In the genomic region with DNA sequence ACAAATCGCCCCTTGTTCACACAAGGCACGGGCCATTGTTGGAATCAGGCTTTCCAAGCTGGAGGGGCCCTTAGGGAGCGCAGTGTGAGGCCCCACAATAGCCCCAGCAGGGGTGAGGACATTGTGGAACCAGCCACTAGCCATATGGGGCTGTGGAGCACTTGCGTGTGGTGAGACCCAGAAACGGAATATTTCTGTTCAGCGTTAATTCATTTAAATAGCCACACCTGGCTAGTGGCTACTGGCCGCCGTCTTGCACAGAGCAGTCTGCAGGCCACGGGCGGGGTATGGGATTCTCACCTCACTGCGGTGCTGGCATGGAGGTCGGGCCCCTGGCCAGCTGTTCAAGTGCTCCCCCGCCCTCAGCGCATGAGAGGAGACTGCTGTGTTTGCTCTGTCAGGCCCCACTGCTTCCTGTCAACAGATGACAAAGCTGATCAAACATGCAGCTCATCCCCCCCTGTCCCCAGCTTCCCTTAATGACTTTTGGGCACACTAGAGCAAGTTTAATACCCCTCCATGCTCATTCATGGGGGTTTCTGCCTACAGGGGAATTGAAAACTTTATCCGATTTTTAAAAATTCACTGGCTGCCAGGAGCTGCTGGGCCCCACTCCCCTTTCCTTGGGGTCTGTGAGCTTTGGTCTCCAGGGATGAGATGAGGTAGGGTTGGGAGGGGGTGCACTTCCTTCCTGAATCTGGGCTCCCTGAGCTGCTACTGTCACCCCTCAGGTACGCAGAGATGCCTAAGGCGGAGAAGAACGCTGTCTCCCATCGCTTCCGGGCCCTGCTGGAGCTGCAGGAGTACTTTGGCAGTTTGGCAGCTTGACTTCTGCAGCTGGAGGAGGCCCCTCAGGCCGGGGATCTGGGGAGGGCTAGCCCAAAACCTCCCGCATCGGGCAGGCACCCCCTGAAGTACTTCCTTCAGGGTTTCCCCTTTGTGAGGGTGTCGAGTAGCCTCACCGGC, we compare ENCODE assay signal across 1 cellular context.
A peak's percentile ranks its signal among the peaks of the same experiment; 100 is the strongest.
TF ChIP-seq lines count a peak whose summit lies in the region.

No MANE protein-coding gene starts in this region.

TF ChIP-seq in HepG2, 621 proteins besides CTCF, POLR2A, EP300 and RAD21 (continued from another document and continues in another):
- TF ChIP-seq, protein P1, sequence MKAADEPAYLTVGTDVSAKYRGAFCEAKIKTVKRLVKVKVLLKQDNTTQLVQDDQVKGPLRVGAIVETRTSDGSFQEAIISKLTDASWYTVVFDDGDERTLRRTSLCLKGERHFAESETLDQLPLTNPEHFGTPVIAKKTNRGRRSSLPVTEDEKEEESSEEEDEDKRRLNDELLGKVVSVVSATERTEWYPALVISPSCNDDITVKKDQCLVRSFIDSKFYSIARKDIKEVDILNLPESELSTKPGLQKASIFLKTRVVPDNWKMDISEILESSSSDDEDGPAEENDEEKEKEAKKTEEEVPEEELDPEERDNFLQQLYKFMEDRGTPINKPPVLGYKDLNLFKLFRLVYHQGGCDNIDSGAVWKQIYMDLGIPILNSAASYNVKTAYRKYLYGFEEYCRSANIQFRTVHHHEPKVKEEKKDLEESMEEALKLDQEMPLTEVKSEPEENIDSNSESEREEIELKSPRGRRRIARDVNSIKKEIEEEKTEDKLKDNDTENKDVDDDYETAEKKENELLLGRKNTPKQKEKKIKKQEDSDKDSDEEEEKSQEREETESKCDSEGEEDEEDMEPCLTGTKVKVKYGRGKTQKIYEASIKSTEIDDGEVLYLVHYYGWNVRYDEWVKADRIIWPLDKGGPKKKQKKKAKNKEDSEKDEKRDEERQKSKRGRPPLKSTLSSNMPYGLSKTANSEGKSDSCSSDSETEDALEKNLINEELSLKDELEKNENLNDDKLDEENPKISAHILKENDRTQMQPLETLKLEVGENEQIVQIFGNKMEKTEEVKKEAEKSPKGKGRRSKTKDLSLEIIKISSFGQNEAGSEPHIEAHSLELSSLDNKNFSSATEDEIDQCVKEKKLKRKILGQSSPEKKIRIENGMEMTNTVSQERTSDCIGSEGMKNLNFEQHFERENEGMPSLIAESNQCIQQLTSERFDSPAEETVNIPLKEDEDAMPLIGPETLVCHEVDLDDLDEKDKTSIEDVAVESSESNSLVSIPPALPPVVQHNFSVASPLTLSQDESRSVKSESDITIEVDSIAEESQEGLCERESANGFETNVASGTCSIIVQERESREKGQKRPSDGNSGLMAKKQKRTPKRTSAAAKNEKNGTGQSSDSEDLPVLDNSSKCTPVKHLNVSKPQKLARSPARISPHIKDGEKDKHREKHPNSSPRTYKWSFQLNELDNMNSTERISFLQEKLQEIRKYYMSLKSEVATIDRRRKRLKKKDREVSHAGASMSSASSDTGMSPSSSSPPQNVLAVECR (CRISPR knock-in tag; IDR thresholded peaks at IDR 0.05; ENCODE audit: borderline replicate concordance), result peak; percentile 99
- peak; percentile 53; the same call in 1 of the 2 replicates for TF ChIP-seq ZNF446 (CRISPR knock-in tag; IDR thresholded peaks at IDR 0.05)
- TF ChIP-seq, protein P2, sequence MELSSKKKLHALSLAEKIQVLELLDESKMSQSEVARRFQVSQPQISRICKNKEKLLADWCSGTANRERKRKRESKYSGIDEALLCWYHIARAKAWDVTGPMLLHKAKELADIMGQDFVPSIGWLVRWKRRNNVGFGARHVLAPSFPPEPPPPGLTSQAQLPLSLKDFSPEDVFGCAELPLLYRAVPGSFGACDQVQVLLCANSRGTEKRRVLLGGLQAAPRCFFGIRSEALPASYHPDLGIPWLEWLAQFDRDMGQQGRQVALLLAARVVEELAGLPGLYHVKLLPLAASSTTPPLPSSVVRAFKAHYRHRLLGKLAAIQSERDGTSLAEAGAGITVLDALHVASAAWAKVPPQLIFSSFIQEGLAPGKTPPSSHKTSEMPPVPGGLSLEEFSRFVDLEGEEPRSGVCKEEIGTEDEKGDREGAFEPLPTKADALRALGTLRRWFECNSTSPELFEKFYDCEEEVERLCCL (CRISPR knock-in tag; IDR thresholded peaks at IDR 0.05; ENCODE audit: borderline replicate concordance), result peak; percentile 50; the same call in 1 of the 2 replicates
- TF ChIP-seq, protein P3, sequence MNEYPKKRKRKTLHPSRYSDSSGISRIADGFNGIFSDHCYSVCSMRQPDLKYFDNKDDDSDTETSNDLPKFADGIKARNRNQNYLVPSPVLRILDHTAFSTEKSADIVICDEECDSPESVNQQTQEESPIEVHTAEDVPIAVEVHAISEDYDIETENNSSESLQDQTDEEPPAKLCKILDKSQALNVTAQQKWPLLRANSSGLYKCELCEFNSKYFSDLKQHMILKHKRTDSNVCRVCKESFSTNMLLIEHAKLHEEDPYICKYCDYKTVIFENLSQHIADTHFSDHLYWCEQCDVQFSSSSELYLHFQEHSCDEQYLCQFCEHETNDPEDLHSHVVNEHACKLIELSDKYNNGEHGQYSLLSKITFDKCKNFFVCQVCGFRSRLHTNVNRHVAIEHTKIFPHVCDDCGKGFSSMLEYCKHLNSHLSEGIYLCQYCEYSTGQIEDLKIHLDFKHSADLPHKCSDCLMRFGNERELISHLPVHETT (CRISPR knock-in tag; conservative IDR thresholded peaks at IDR 0.05), result peak; percentile 84
- TF ChIP-seq, protein P4, sequence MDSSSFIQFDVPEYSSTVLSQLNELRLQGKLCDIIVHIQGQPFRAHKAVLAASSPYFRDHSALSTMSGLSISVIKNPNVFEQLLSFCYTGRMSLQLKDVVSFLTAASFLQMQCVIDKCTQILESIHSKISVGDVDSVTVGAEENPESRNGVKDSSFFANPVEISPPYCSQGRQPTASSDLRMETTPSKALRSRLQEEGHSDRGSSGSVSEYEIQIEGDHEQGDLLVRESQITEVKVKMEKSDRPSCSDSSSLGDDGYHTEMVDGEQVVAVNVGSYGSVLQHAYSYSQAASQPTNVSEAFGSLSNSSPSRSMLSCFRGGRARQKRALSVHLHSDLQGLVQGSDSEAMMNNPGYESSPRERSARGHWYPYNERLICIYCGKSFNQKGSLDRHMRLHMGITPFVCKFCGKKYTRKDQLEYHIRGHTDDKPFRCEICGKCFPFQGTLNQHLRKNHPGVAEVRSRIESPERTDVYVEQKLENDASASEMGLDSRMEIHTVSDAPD (CRISPR knock-in tag; IDR thresholded peaks at IDR 0.05), result peak; percentile 65; the same call in 1 of the 2 replicates
- TF ChIP-seq, protein P5, sequence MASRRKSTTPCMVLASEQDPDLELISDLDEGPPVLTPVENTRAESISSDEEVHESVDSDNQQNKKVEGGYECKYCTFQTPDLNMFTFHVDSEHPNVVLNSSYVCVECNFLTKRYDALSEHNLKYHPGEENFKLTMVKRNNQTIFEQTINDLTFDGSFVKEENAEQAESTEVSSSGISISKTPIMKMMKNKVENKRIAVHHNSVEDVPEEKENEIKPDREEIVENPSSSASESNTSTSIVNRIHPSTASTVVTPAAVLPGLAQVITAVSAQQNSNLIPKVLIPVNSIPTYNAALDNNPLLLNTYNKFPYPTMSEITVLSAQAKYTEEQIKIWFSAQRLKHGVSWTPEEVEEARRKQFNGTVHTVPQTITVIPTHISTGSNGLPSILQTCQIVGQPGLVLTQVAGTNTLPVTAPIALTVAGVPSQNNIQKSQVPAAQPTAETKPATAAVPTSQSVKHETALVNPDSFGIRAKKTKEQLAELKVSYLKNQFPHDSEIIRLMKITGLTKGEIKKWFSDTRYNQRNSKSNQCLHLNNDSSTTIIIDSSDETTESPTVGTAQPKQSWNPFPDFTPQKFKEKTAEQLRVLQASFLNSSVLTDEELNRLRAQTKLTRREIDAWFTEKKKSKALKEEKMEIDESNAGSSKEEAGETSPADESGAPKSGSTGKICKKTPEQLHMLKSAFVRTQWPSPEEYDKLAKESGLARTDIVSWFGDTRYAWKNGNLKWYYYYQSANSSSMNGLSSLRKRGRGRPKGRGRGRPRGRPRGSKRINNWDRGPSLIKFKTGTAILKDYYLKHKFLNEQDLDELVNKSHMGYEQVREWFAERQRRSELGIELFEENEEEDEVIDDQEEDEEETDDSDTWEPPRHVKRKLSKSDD (CRISPR knock-in tag; IDR thresholded peaks at IDR 0.05; ENCODE audit: low read depth), result peak; percentile 96
- no peak for TF ChIP-seq EEA1 (CRISPR knock-in tag; IDR thresholded peaks at IDR 0.05; ENCODE audit: borderline replicate concordance)
- TF ChIP-seq IRF2 (CRISPR knock-in tag; IDR thresholded peaks at IDR 0.05), result peak; percentile 97
- TF ChIP-seq SP2 (CRISPR knock-in tag; IDR thresholded peaks at IDR 0.05), result peak; percentile 53
- TF ChIP-seq JDP2 (CRISPR knock-in tag; IDR thresholded peaks at IDR 0.05; ENCODE audit: borderline replicate concordance), result peak; percentile 73; the same call in 1 of the 2 replicates
- peak; percentile 99 for TF ChIP-seq ZNF292 (CRISPR knock-in tag; IDR thresholded peaks at IDR 0.05; ENCODE audit: borderline replicate concordance, low read depth)
- TF ChIP-seq, protein P6, sequence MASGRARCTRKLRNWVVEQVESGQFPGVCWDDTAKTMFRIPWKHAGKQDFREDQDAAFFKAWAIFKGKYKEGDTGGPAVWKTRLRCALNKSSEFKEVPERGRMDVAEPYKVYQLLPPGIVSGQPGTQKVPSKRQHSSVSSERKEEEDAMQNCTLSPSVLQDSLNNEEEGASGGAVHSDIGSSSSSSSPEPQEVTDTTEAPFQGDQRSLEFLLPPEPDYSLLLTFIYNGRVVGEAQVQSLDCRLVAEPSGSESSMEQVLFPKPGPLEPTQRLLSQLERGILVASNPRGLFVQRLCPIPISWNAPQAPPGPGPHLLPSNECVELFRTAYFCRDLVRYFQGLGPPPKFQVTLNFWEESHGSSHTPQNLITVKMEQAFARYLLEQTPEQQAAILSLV (CRISPR knock-in tag; IDR thresholded peaks at IDR 0.05; ENCODE audit: borderline replicate concordance), result peak; percentile 64; the same call in 1 of the 2 replicates
- TF ChIP-seq, protein P7, sequence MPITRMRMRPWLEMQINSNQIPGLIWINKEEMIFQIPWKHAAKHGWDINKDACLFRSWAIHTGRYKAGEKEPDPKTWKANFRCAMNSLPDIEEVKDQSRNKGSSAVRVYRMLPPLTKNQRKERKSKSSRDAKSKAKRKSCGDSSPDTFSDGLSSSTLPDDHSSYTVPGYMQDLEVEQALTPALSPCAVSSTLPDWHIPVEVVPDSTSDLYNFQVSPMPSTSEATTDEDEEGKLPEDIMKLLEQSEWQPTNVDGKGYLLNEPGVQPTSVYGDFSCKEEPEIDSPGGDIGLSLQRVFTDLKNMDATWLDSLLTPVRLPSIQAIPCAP (CRISPR knock-in tag; IDR thresholded peaks at IDR 0.05; ENCODE audit: low read depth), result no peak
- 0 out of 2 replicates have a peak, but pooled peaks have one; percentile 29 for TF ChIP-seq ZNF563 (CRISPR knock-in tag; IDR thresholded peaks at IDR 0.05)
- TF ChIP-seq HNRNPL (IDR thresholded peaks at IDR 0.05; ENCODE audit: low read depth, low read length), result peak; percentile 89
- TF ChIP-seq ZNF24 (IDR thresholded peaks at IDR 0.05), result no peak
- TF ChIP-seq, protein P8, sequence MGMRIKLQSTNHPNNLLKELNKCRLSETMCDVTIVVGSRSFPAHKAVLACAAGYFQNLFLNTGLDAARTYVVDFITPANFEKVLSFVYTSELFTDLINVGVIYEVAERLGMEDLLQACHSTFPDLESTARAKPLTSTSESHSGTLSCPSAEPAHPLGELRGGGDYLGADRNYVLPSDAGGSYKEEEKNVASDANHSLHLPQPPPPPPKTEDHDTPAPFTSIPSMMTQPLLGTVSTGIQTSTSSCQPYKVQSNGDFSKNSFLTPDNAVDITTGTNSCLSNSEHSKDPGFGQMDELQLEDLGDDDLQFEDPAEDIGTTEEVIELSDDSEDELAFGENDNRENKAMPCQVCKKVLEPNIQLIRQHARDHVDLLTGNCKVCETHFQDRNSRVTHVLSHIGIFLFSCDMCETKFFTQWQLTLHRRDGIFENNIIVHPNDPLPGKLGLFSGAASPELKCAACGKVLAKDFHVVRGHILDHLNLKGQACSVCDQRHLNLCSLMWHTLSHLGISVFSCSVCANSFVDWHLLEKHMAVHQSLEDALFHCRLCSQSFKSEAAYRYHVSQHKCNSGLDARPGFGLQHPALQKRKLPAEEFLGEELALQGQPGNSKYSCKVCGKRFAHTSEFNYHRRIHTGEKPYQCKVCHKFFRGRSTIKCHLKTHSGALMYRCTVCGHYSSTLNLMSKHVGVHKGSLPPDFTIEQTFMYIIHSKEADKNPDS (CRISPR knock-in tag; IDR thresholded peaks at IDR 0.05), result peak; percentile 80; the same call in 1 of the 2 replicates
- TF ChIP-seq ZNF431 (CRISPR knock-in tag; IDR thresholded peaks at IDR 0.05; ENCODE audit: borderline replicate concordance, low read depth), result peak; percentile 76; the same call in 1 of the 2 replicates
- TF ChIP-seq, protein P9, sequence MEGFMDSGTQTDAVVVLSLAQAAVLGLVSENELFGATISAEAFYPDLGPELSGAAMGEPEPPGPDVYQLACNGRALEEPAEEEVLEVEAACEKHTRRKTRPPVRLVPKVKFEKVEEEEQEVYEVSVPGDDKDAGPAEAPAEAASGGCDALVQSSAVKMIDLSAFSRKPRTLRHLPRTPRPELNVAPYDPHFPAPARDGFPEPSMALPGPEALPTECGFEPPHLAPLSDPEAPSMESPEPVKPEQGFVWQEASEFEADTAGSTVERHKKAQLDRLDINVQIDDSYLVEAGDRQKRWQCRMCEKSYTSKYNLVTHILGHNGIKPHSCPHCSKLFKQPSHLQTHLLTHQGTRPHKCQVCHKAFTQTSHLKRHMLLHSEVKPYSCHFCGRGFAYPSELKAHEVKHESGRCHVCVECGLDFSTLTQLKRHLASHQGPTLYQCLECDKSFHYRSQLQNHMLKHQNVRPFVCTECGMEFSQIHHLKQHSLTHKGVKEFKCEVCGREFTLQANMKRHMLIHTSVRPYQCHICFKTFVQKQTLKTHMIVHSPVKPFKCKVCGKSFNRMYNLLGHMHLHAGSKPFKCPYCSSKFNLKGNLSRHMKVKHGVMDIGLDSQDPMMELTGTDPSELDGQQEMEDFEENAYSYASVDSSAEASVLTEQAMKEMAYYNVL (CRISPR knock-in tag; IDR thresholded peaks at IDR 0.05; ENCODE audit: borderline replicate concordance), result peak; percentile 95; the same call in 1 of the 2 replicates
- TF ChIP-seq PAX8 (CRISPR knock-in tag; IDR thresholded peaks at IDR 0.05; ENCODE audit: borderline replicate concordance), result no peak; the same call in 1 of the 2 replicates
- TF ChIP-seq ZSCAN30 (CRISPR knock-in tag; IDR thresholded peaks at IDR 0.05), result no peak
- TF ChIP-seq SSRP1 (CRISPR knock-in tag; IDR thresholded peaks at IDR 0.05), result no peak; the same call in 1 of the 2 replicates
- no peak for TF ChIP-seq ZNF451 (CRISPR knock-in tag; IDR thresholded peaks at IDR 0.05)
- peak; percentile 95 for TF ChIP-seq TEAD3 (CRISPR knock-in tag; optimal IDR thresholded peaks at IDR 0.05; ENCODE audit: borderline replicate concordance)
- no peak; the same call in 1 of the 2 replicates for TF ChIP-seq KLF12 (CRISPR knock-in tag; IDR thresholded peaks at IDR 0.05; ENCODE audit: borderline replicate concordance)
- peak; percentile 26 for TF ChIP-seq U2AF1 (optimal IDR thresholded peaks at IDR 0.05; ENCODE audit: low read depth, low read length)
- peak; percentile 99 for TF ChIP-seq ZNF816 (CRISPR knock-in tag; IDR thresholded peaks at IDR 0.05; ENCODE audit: borderline replicate concordance)
- TF ChIP-seq SETDB1 (CRISPR knock-in tag; IDR thresholded peaks at IDR 0.05; ENCODE audit: borderline replicate concordance), result 0 out of 2 replicates have a peak, but pooled peaks have one; percentile 5
- TF ChIP-seq KAT8 (CRISPR knock-in tag; IDR thresholded peaks at IDR 0.05), result peak; percentile 93
- TF ChIP-seq SRSF4 (IDR thresholded peaks at IDR 0.05; ENCODE audit: low read depth, low read length, poor library complexity, severe bottlenecking), result no peak
- TF ChIP-seq RNF2 (conservative IDR thresholded peaks at IDR 0.05; ENCODE audit: low read depth), result no peak
